15 cellular contexts compared by ENCODE assay signal in the genomic region with DNA sequence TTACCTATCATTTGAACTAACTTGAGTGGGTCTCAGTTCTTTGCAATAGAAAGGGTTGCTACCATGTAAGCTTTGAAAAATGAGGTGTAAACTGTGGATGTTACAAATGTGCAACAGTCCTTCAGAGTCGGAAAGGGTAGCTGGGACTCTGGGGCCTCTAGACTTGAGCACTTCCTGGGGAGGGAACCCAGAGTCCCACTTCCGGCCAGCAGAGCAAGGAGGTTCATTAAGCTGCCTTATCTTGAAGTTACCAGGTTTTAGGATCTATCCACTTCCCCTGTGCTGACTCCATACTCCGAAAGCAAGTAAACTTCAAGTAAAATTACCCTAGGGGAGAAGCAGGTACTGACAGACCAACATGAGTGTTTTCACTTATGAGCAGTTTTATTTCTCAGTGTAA. TPM values are rescaled to one million over a fixed set of nuclear protein-coding genes. Genes with fewer than 3 reads are reported as not detected.
"Had no signal": no experiment of that assay in that cellular context is flagged by ENCODE, and none has a peak within 500 bp of the region (broad histone marks: within the 10 kb centered on the region; RNA-seq: fewer than 3 reads in every experiment).

No MANE protein-coding gene starts in this region.

- DNase-seq: activated CD4-positive, alpha-beta T cell treated with anti-CD3 and anti-CD28 coated beads, Interleukin-2, amount 50 U/mL, for 4 hours; activated gamma-delta T cell treated with Interleukin-2 at 50 U/mL for 16 hours; activated T-cell treated with anti-CD3 and anti-CD28 coated beads, Interleukin-2, amount 50 U/mL, for 4 hours; aorta; stimulated activated CD4-positive, alpha-beta T cell treated with anti-CD3 and anti-CD28 coated beads, Interleukin-4, amount 100 ng/mL, for 1 hour; stomach; tibial artery; uterus had no signal

- H3K36me3 ChIP-seq: breast epithelium, stomach, tibial artery, uterus had no signal

- H3K27me3 ChIP-seq: breast epithelium, uterus had no signal

- H3K4me1 ChIP-seq: uterus had no signal

- H3K9me3 ChIP-seq: breast epithelium, stomach, tibial artery, uterus had no signal

- H3K4me3 Mint-ChIP-seq: activated T-cell treated with anti-CD3 and anti-CD28 coated beads, Interleukin-2, amount 50 U/mL, for 4 hours had no signal

- ATAC-seq: activated T-cell treated with anti-CD3 and anti-CD28 coated beads, Interleukin-2, amount 50 U/mL, for 4 hours; esophagus mucosa had no signal

- H3K27ac ChIP-seq: breast epithelium, stomach, tibial artery, uterus had no signal

- H3K9me3 Mint-ChIP-seq: activated T-cell treated with anti-CD3 and anti-CD28 coated beads, Interleukin-2, amount 50 U/mL, for 4 hours had no signal

- H3K4me3 ChIP-seq: breast epithelium, stomach, tibial artery, uterus had no signal

RNA-seq across cellular contexts. Expression of a gene that starts 9.4 kb away (rescaled TPM):
- total RNA-seq: activated T-cell treated with anti-CD3 and anti-CD28 coated beads, Interleukin-2, amount 50 U/mL, for 4 hours; breast epithelium; chondrocyte; dermis microvascular lymphatic vessel endothelial cell; esophagus mucosa; fibroblast of villous mesenchyme; osteocyte had no signal

RNA-seq across cellular contexts. Expression of a gene that starts 11.8 kb away (rescaled TPM):
- total RNA-seq: aorta, chondrocyte, dermis microvascular lymphatic vessel endothelial cell, esophagus mucosa, fibroblast of villous mesenchyme, osteocyte, uterus had no signal

RNA-seq across cellular contexts. Expression of a gene that starts 15.6 kb away (rescaled TPM):
- total RNA-seq: activated T-cell treated with anti-CD3 and anti-CD28 coated beads, Interleukin-2, amount 50 U/mL, for 4 hours; aorta; chondrocyte; dermis microvascular lymphatic vessel endothelial cell; esophagus mucosa; fibroblast of villous mesenchyme; lower leg skin; osteocyte; stomach; uterus had no signal

RNA-seq across cellular contexts. Expression of a gene that starts 38.7 kb away (rescaled TPM):
- total RNA-seq: activated T-cell treated with anti-CD3 and anti-CD28 coated beads, Interleukin-2, amount 50 U/mL, for 4 hours; aorta; chondrocyte; dermis microvascular lymphatic vessel endothelial cell; fibroblast of villous mesenchyme; osteocyte; uterus had no signal
